18 cellular contexts compared by ENCODE assay signal in the genomic region with DNA sequence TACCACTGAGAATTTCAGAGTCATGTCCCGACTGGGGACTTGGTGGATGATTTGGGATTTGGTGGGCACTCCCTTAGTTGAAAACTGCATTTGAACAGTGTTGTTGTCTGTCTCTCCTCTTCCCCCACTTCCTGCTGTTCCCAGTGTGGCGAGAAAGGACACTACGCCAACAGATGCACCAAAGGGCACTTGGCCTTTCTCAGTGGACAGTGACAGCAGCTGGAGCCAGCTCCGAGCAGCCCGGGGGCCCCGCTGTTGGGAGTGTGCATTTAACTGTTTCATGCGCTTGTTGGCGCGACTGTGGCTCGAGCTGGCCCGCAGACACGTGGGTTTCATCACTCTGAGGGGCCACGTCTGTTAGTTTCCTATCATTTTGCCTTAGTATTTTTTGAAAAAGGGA. TPM values are rescaled to one million over a fixed set of nuclear protein-coding genes. Genes with fewer than 3 reads are reported as not detected.
DNase-seq lines count a peak whose midpoint lies in the region; ATAC-seq and TF ChIP-seq lines count a peak whose summit lies in the region.
"Had no signal": no experiment of that assay in that cellular context is flagged by ENCODE, and none has a peak within 500 bp of the region (broad histone marks: within the 10 kb centered on the region; RNA-seq: fewer than 3 reads in every experiment).

No MANE protein-coding gene starts in this region.

- H3K4me2 ChIP-seq in MM.1S (ENCODE audit: low read depth, low read length) = no peak overlapping the region
- H3K4me2 ChIP-seq: KMS-11 had no signal

- H3K4me3 ChIP-seq in cardiac muscle cell (no peak overlapping the region), Panc1 (ENCODE audit: low read depth in 2 of 2, low read length in 2 of 2) (no peak overlapping the region), MM.1S (ENCODE audit: low read length) (no peak overlapping the region), psoas muscle (no peak overlapping the region)
- H3K4me3 ChIP-seq: GM12878 had no signal

- DNase-seq in cardiac muscle cell (ENCODE audit: low read depth in 1 of 2, low spot score in 1 of 2) (no peak), Right ventricle myocardium superior (no peak), Panc1 (ENCODE audit: low read depth, low spot score) (no peak), myocyte (ENCODE audit: low read depth) (peak; percentile 53), MM.1S (no peak), psoas muscle (no peak)
- DNase-seq: BE2C, GOT3, HFFc6, NCI-H1092 treated with DMSO at 0.1 percent for 48 hours, NCI-H187, NCI-H446, NCI-H82, SHP77 had no signal

- H3F3A ChIP-seq in MM.1S (ENCODE audit: insufficient read depth, low read length) = peaks cover 4% of the 10 kb centered on the region; the same call in 1 of the 2 replicates

- POLR2A ChIA-PET in Panc1 (lab: Charles Lee) = interaction anchor here (0.5 kb wide), 1 partner anchor 10 kb away, joined by 6 read pairs; no protein-coding TSS in a partner anchor

- no peaks in the 10 kb centered on the region for H3K9me2 ChIP-seq in MM.1S (replicated peaks; ENCODE audit: insufficient read depth, low read length)

- no peak for ATAC-seq in Right ventricle myocardium superior (ENCODE audit: poor library complexity)
- ATAC-seq in Panc1 = no peak
- ATAC-seq in HG03432 (IDR thresholded peaks at IDR 0.05; ENCODE audit: unreplicated experiment) = no peak
- no peak for ATAC-seq in psoas muscle
- ATAC-seq: GM12878 had no signal

- H3K79me2 ChIP-seq in MM.1S (ENCODE audit: low read length) = peaks cover 82% of the 10 kb centered on the region

- TF ChIP-seq CTCF in cardiac muscle cell (IDR thresholded peaks at IDR 0.05; ENCODE audit: low read depth, low read length) (no peak), Panc1 (IDR thresholded peaks at IDR 0.05) (no peak), MM.1S (IDR thresholded peaks at IDR 0.05; ENCODE audit: low read length) (no peak), psoas muscle (IDR thresholded peaks at IDR 0.05) (no peak)

- H3K27me3 ChIP-seq in cardiac muscle cell (no peaks in the 10 kb centered on the region), Panc1 (ENCODE audit: control insufficient read depth, insufficient read depth, low read length) (no peaks in the 10 kb centered on the region), MM.1S (replicated peaks; ENCODE audit: insufficient read depth, low read length) (no peaks in the 10 kb centered on the region), psoas muscle (ENCODE audit: insufficient read depth in 3 of 3, low read length in 2 of 3) (no peaks in the 10 kb centered on the region)
- H3K27me3 ChIP-seq: BE2C had no signal

- intact Hi-C loops in Right ventricle myocardium superior (cut with DNase I) = no loop called here
- intact Hi-C loops in Panc1 (cut with micrococcal nuclease; ENCODE audit: unreplicated experiment) = no loop called here
- intact Hi-C loops in psoas muscle (cut with DNase I) = loop anchor here in 1 of 2 donors (2.0 kb wide), 1 partner anchor 33 kb away; no protein-coding TSS in a partner anchor

- no peak overlapping the region for H2AFZ ChIP-seq in MM.1S (ENCODE audit: low read length)

- in situ Hi-C loops in Panc1 (cut with HindIII; ENCODE audit: low pct_unique_long_range_greater_than_20kb, low sequenced_read_pairs) = no loop called here

- no peak overlapping the region for H3K9ac ChIP-seq in MM.1S (ENCODE audit: low read length)
- H3K9ac ChIP-seq: KMS-11 had no signal

- H3K9me3 ChIP-seq in cardiac muscle cell (ENCODE audit: low read depth) = no peaks in the 10 kb centered on the region
- no peaks in the 10 kb centered on the region for H3K9me3 ChIP-seq in Panc1 (ENCODE audit: control insufficient read depth, insufficient read depth, low read depth, low read length)
- H3K9me3 ChIP-seq in MM.1S (replicated peaks; ENCODE audit: insufficient read depth, low read length) = no peaks in the 10 kb centered on the region
- no peaks in the 10 kb centered on the region for H3K9me3 ChIP-seq in psoas muscle
- H3K9me3 ChIP-seq: BE2C had no signal

- H3K4me1 ChIP-seq in cardiac muscle cell (ENCODE audit: low read depth) (peaks cover 3% of the 10 kb centered on the region), Panc1 (ENCODE audit: control insufficient read depth, insufficient read depth, low read length) (no peaks in the 10 kb centered on the region), MM.1S (ENCODE audit: low read length) (no peaks in the 10 kb centered on the region), psoas muscle (peaks cover 6% of the 10 kb centered on the region)
- H3K4me1 ChIP-seq: BE2C had no signal

- CTCF ChIA-PET in Panc1 (lab: Charles Lee) = no interaction called here

- no TSS peak for BruUV-seq in Panc1 (replicated peaks; lab: Mats Ljungman, UMichigan)

- WGBS in psoas muscle, 3 donors = 43 to 63% (median 50%) methylated on average over 13 of the region's 13 CpGs

- peaks cover 8% of the 10 kb centered on the region; the same call in 1 of the 2 replicates for H4K20me1 ChIP-seq in MM.1S (ENCODE audit: insufficient read depth, low read length)

- H3K36me3 ChIP-seq in cardiac muscle cell (peaks cover 37% of the 10 kb centered on the region), Panc1 (ENCODE audit: control insufficient read depth, insufficient read depth, low read length) (peaks cover 14% of the 10 kb centered on the region), MM.1S (replicated peaks; ENCODE audit: insufficient read depth, low read length) (peaks cover 10% of the 10 kb centered on the region), psoas muscle (ENCODE audit: insufficient read depth in 1 of 2, low read depth in 1 of 2) (peaks cover 3 to 92% of the 10 kb centered on the region in 2 donors)

- H3K27ac ChIP-seq in cardiac muscle cell (peak overlapping the region; percentile 34), Panc1 (ENCODE audit: low read length) (peak overlapping the region; percentile 34; the same call in 1 of the 2 replicates), temporal lobe (ENCODE audit: low read depth, low read length) (peak overlapping the region; percentile 33), MM.1S (ENCODE audit: low read length) (no peak overlapping the region), psoas muscle (no peak overlapping the region)
- H3K27ac ChIP-seq: KMS-11 had no signal

RNA-seq across cellular contexts. Expression of a gene that starts 9.7 kb away (rescaled TPM):
- 987 and 2,981 TPM in 2 replicates for total RNA-seq in cardiac muscle cell
- polyA plus RNA-seq in cardiac muscle cell = 979 and 1,270 TPM in 2 replicates
- total RNA-seq in Right ventricle myocardium superior = 900 TPM
- 476 TPM for total RNA-seq in Panc1 (2021; ENCODE audit: unreplicated experiment)
- 765 TPM for polyA plus RNA-seq in Panc1 (2012; ENCODE audit: insufficient read length)
- total RNA-seq in myocyte = 2,488 and 4,699 TPM in 2 replicates
- polyA plus RNA-seq in myocyte (2012) = 1,471 TPM
- 177 TPM for total RNA-seq in temporal lobe
- total RNA-seq in psoas muscle = 100 to 1,000 TPM; 391 to 584 (median 510) TPM
- polyA plus RNA-seq in psoas muscle = 1,000 to 10,000 TPM; 2,163 to 2,481 (median 2,336) TPM

RNA-seq across cellular contexts. Expression of a gene that starts 16.4 kb away (rescaled TPM):
- 9.0 and 12.7 TPM in 2 replicates for total RNA-seq in cardiac muscle cell
- polyA plus RNA-seq in cardiac muscle cell = 10.2 and 15.3 TPM in 2 replicates
- total RNA-seq in Right ventricle myocardium superior = 3.4 TPM
- 15.1 TPM for total RNA-seq in Panc1 (2021; ENCODE audit: unreplicated experiment)
- polyA plus RNA-seq in Panc1 (2012; ENCODE audit: insufficient read length) = 7.2 TPM
- total RNA-seq in myocyte = 9.9 and 14.0 TPM in 2 replicates
- 12.2 TPM for polyA plus RNA-seq in myocyte (2012)
- 19.2 TPM for total RNA-seq in temporal lobe
- 1 to 10 TPM; 1.6 to 4.0 (median 2.9) TPM for total RNA-seq in psoas muscle
- polyA plus RNA-seq in psoas muscle = 1 to 10 TPM; 2.0 to 6.2 (median 2.2) TPM

RNA-seq across cellular contexts. Expression of a gene that starts 17.5 kb away (rescaled TPM):
- total RNA-seq in cardiac muscle cell = 59.9 and 84.1 TPM in 2 replicates
- polyA plus RNA-seq in cardiac muscle cell = 59.8 and 75.2 TPM in 2 replicates
- 19.9 TPM for total RNA-seq in Right ventricle myocardium superior
- 57.0 TPM for total RNA-seq in Panc1 (2021; ENCODE audit: unreplicated experiment)
- polyA plus RNA-seq in Panc1 (2012; ENCODE audit: insufficient read length) = 44.8 TPM
- total RNA-seq in myocyte = 83.1 and 103 TPM in 2 replicates
- polyA plus RNA-seq in myocyte (2012) = 137 TPM
- total RNA-seq in temporal lobe = 17.2 TPM
- total RNA-seq in psoas muscle = 10 to 100 TPM; 21.3 to 42.4 (median 28.6) TPM
- 10 to 100 TPM; 35.6 to 46.4 (median 36.5) TPM for polyA plus RNA-seq in psoas muscle

RNA-seq across cellular contexts. Expression of a gene that starts 17.7 kb away (rescaled TPM):
- total RNA-seq in cardiac muscle cell (13.7 and 27.9 TPM in 2 replicates), Right ventricle myocardium superior (3.0 TPM), Panc1 (2021; ENCODE audit: unreplicated experiment) (15.0 TPM), myocyte (11.4 and 12.3 TPM in 2 replicates), temporal lobe (5.2 TPM), psoas muscle (1 to 10 TPM; 2.7 to 9.2 (median 4.6) TPM)
- polyA plus RNA-seq in cardiac muscle cell (6.1 and 7.8 TPM in 2 replicates), psoas muscle (1 to 10 TPM; 5.0 to 8.1 (median 5.6) TPM)
- 13.8 TPM for polyA plus RNA-seq in Panc1 (2012; ENCODE audit: insufficient read length)
- polyA plus RNA-seq in myocyte (2012) = 6.7 TPM

RNA-seq across cellular contexts. Expression of a gene that starts 43.8 kb away (rescaled TPM):
- 17.3 and 32.0 TPM in 2 replicates for total RNA-seq in cardiac muscle cell
- polyA plus RNA-seq in cardiac muscle cell = 18.7 and 21.9 TPM in 2 replicates
- total RNA-seq in Right ventricle myocardium superior = 15.8 TPM
- total RNA-seq in Panc1 (2021; ENCODE audit: unreplicated experiment) = 20.0 TPM
- polyA plus RNA-seq in Panc1 (2012; ENCODE audit: insufficient read length) = 14.4 TPM
- total RNA-seq in myocyte = 17.5 and 19.5 TPM in 2 replicates
- 17.6 TPM for polyA plus RNA-seq in myocyte (2012)
- total RNA-seq in temporal lobe = 19.4 TPM
- 10 to 100 TPM; 11.1 to 17.4 (median 14.6) TPM for total RNA-seq in psoas muscle
- 10 to 100 TPM in 2 of 3 donors, 1 to 10 TPM in 1; 9.9 to 17.1 (median 15.9) TPM for polyA plus RNA-seq in psoas muscle

Comparison
In these comparisons a context has a peak if more than half of its experiments do, and no peak if none do; other contexts are left out.
1. H3K27ac ChIP-seq: peak in cardiac muscle cell (single experiment), Panc1 (single experiment) and temporal lobe (single experiment); none in MM.1S (single experiment) and psoas muscle (single experiment).